In the genomic region with DNA sequence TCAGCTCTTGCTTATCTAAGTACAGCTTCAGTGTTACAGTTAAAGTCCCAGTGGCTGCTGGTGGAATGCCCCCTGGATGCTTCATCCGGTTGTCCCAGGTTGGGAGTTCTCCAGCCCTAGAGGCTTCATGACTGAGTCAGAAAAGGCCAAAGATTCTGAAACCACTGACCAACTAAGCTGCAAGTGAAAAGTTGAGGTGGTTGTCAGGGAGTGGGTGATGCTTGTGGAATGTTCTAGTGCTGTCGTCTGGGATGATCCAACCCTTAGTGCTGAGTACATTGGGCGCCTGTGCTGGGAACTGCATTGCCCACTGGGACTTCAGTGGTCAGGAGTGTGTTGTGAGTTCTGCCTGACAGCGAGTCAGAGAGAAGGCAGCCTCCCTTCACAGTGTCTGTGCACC, we compare ENCODE assay signal across 18 cellular contexts. TPM values are rescaled to one million over a fixed set of nuclear protein-coding genes. Genes with fewer than 3 reads are reported as not detected.
A peak's percentile ranks its signal among the peaks of the same experiment; 100 is the strongest.
DNase-seq lines count a peak whose midpoint lies in the region; ATAC-seq and TF ChIP-seq lines count a peak whose summit lies in the region.
"Had no signal": no experiment of that assay in that cellular context is flagged by ENCODE, and none has a peak within 500 bp of the region (broad histone marks: within the 10 kb centered on the region; RNA-seq: fewer than 3 reads in every experiment).

No MANE protein-coding gene starts in this region.

- no peaks in the 10 kb centered on the region for H3K27me3 ChIP-seq in body of pancreas
- H3K27me3 ChIP-seq: left lung, tibial artery had no signal

- H3K9me3 ChIP-seq in body of pancreas, result no peaks in the 10 kb centered on the region
- H3K9me3 ChIP-seq: left lung, tibial artery had no signal

- 59 to 66% methylated on average over 4 of the region's 4 CpGs for WGBS in body of pancreas, 2 donors

- no peak for TF ChIP-seq CTCF in body of pancreas (IDR thresholded peaks at IDR 0.05)

- no peaks in the 10 kb centered on the region for H3K36me3 ChIP-seq in body of pancreas (replicated peaks in 1 of 2; ENCODE audit: insufficient read depth in 1 of 2, low read depth in 2 of 2)
- H3K36me3 ChIP-seq: left lung, tibial artery had no signal

- intact Hi-C loops in body of pancreas (cut with DNase I), result no loop called here

- no peak for TF ChIP-seq POLR2A in body of pancreas (IDR thresholded peaks at IDR 0.05)

- no peak overlapping the region for H3K27ac ChIP-seq in body of pancreas
- H3K27ac ChIP-seq: left lung, tibial artery had no signal

- DNase-seq in GM03348 (ENCODE audit: low spot score), result peak; percentile 77
- DNase-seq in RPMI7951 (ENCODE audit: low read depth), result peak; percentile 78
- DNase-seq in fibroblast of peridontal ligament (ENCODE audit: extremely low read depth), result peak; percentile 87
- DNase-seq in skeletal muscle cell (ENCODE audit: low read depth), result peak; percentile 96
- DNase-seq in NCI-H146 treated with DMSO at 0.1 percent for 48 hours (lab: John Stamatoyannopoulos, UW; ENCODE audit: unreplicated experiment), result no peak
- no peak for DNase-seq in medulla oblongata (ENCODE audit: extremely low spot score)
- DNase-seq in body of pancreas, result no peak
- DNase-seq in NCI-H446 (lab: John Stamatoyannopoulos, UW), result no peak
- DNase-seq: activated naive CD4-positive, alpha-beta T cell treated with anti-CD3 and anti-CD28 coated beads for 36 hours; CD8-positive, alpha-beta T cell; hippocampal formation; left lung; natural killer cell; NCI-H1092 treated with DMSO at 0.1 percent for 48 hours; NCI-H345; stimulated activated CD8-positive, alpha-beta memory T cell treated with anti-CD3 and anti-CD28 coated beads, Interleukin-4, amount 100 ng/mL, for 48 hours; SW 1271; tibial artery had no signal

- H3K4me3 ChIP-seq in skeletal muscle cell (ENCODE audit: low read depth, low read length) (no peak overlapping the region), body of pancreas (no peak overlapping the region)
- H3K4me3 ChIP-seq: left lung, tibial artery had no signal

- ATAC-seq in body of pancreas, result no peak
- ATAC-seq: CD8-positive, alpha-beta T cell; left lung; natural killer cell had no signal

- no peaks in the 10 kb centered on the region for H3K4me1 ChIP-seq in body of pancreas
- H3K4me1 ChIP-seq: left lung, tibial artery had no signal

RNA-seq across cellular contexts. Expression of gene MTRR, which starts 57.3 kb away (rescaled TPM):
- total RNA-seq in RPMI7951 (2014; rRNA removed; shearing (Covaris generic)), result 20.4 and 22.3 TPM in 2 replicates
- total RNA-seq in body of pancreas, result 10 to 100 TPM; 15.8 to 23.9 TPM

RNA-seq across cellular contexts. Expression of gene FASTKD3, which starts 57.5 kb away (rescaled TPM):
- 13.8 and 21.1 TPM in 2 replicates for total RNA-seq in RPMI7951 (2014; rRNA removed; shearing (Covaris generic))
- 1 to 10 TPM; 1.3 to 9.1 TPM for total RNA-seq in body of pancreas

Comparison
In these comparisons a context has a peak if more than half of its experiments do, and no peak if none do; other contexts are left out.
1. DNase-seq: peak in GM03348 (single experiment), RPMI7951 (single experiment), fibroblast of peridontal ligament (single experiment) and skeletal muscle cell (single experiment); none in NCI-H146 treated with DMSO at 0.1 percent for 48 hours (single experiment), medulla oblongata (single experiment), body of pancreas (0 of 4) and NCI-H446 (0 of 2).